Comparison of ENCODE assay signal across 1 cellular context in the genomic region with DNA sequence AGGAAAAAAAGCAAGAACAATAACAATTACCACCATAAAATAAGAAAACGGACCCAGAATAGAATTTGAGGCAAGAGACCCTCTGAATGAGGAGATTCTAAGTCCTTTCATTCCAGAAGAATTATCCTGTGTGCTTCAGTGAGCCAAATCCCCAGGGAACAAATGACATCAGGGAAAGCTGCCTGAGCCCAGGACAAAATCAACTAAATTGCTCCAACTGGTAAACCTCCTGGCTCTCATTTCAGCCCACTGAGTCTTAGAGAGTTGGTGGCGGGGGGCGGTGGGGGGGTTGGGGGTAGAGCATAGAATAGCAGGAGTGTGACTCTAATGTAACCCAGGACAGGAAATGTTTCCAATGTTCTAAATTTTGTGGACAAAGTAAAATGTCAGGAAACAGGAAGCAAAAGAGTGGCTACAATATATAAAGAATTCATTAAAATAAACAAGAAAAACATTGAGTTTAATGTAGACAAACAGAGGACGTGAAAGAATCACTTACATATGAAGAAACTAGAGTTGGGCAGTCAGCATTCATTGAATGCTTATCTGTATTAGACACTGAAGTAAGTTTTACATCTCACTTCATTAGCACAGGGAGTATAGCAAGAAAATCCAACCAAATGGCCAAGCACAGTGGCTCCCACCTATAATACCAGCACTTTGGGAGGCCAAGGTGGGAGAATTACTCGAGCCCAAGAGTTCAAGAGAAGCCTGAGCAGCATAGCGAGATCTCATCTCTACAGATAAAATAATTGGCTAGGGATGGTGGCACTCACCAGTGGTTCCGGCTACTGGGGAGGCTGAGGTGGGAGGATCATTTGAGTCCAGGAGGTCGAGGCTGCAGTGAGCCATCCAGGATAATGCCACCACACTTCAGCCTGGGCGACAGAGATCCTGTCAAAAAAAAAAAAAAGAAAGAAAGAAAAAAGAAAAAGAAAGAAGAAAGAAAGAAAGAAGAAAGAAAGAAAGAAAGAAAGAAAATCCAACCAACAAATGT.
A peak's percentile ranks its signal among the peaks of the same experiment; 100 is the strongest.
TF ChIP-seq lines count a peak whose summit lies in the region.

No MANE protein-coding gene starts in this region.

TF ChIP-seq in HepG2, 621 proteins besides CTCF, POLR2A, EP300 and RAD21 (continued from another document):
- TF ChIP-seq, protein P1, sequence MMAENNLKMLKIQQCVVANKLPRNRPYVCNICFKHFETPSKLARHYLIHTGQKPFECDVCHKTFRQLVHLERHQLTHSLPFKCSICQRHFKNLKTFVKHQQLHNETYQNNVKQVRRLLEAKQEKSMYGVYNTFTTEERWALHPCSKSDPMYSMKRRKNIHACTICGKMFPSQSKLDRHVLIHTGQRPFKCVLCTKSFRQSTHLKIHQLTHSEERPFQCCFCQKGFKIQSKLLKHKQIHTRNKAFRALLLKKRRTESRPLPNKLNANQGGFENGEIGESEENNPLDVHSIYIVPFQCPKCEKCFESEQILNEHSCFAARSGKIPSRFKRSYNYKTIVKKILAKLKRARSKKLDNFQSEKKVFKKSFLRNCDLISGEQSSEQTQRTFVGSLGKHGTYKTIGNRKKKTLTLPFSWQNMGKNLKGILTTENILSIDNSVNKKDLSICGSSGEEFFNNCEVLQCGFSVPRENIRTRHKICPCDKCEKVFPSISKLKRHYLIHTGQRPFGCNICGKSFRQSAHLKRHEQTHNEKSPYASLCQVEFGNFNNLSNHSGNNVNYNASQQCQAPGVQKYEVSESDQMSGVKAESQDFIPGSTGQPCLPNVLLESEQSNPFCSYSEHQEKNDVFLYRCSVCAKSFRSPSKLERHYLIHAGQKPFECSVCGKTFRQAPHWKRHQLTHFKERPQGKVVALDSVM (CRISPR knock-in tag; IDR thresholded peaks at IDR 0.05), result peak; percentile 62
